In genomic region chr16:88475037-88475436, GRCh38 we compare ENCODE assay signal across 15 cellular contexts. TPM values are rescaled to one million over a fixed set of nuclear protein-coding genes. Genes with fewer than 3 reads are reported as not detected.
DNase-seq lines count a peak whose midpoint lies in the region; ATAC-seq and TF ChIP-seq lines count a peak whose summit lies in the region.
"Had no signal": no experiment of that assay in that cellular context is flagged by ENCODE, and none has a peak within 500 bp of the region (broad histone marks: within the 10 kb centered on the region; RNA-seq: fewer than 3 reads in every experiment).

No MANE protein-coding gene starts in this region.

- no peaks in the 10 kb centered on the region for H3K9me3 ChIP-seq in T-helper 17 cell (ENCODE audit: control insufficient read depth, low read length, poor library complexity, severe bottlenecking)

- ATAC-seq in natural killer cell, result no peak
- no peak for ATAC-seq in natural killer cell treated with Interleukin-12 subunit alpha and Interleukin-12 subunit beta and Interleukin-15 and Interleukin-18, amount 100 ng/mL, for 72 hours
- ATAC-seq in T-helper 17 cell, result no peak
- ATAC-seq in stimulated activated effector memory CD8-positive, alpha-beta T cell treated with anti-CD3 and anti-CD28 coated beads, Interleukin-12 subunit alpha, Interleukin-12 subunit beta, amount 100 ng/mL, for 72 hours, result no peak
- no peak for ATAC-seq in HG03097 (IDR thresholded peaks at IDR 0.05; ENCODE audit: low FRiP score, unreplicated experiment)
- ATAC-seq: GM23338 had no signal

- H3K4me3 Mint-ChIP-seq in natural killer cell (peak overlapping the region; percentile 81), T-helper 17 cell (peak overlapping the region; percentile 5)
- no peak overlapping the region for H3K4me3 Mint-ChIP-seq in natural killer cell treated with Interleukin-12 subunit alpha and Interleukin-12 subunit beta and Interleukin-15 and Interleukin-18, amount 100 ng/mL, for 72 hours
- H3K4me3 Mint-ChIP-seq in stimulated activated effector memory CD8-positive, alpha-beta T cell treated with anti-CD3 and anti-CD28 coated beads, Interleukin-12 subunit alpha, Interleukin-12 subunit beta, amount 100 ng/mL, for 72 hours, result no peak overlapping the region
- H3K4me3 Mint-ChIP-seq: CD4-positive, CD25-positive, alpha-beta regulatory T cell; GM23338 had no signal

- intact Hi-C loops in natural killer cell (cut with micrococcal nuclease), result no loop called here

- no peak for TF ChIP-seq CTCF in natural killer cell (IDR thresholded peaks at IDR 0.05)

- peak overlapping the region; percentile 33 to 83 for H3K27ac Mint-ChIP-seq in natural killer cell
- peak overlapping the region in 1 of 2 donors; percentile 67 for H3K27ac Mint-ChIP-seq in natural killer cell treated with Interleukin-12 subunit alpha and Interleukin-12 subunit beta and Interleukin-15 and Interleukin-18, amount 100 ng/mL, for 72 hours
- peak overlapping the region; percentile 93 for H3K27ac Mint-ChIP-seq in T-helper 17 cell
- peak overlapping the region; percentile 83 for H3K27ac Mint-ChIP-seq in stimulated activated effector memory CD8-positive, alpha-beta T cell treated with anti-CD3 and anti-CD28 coated beads, Interleukin-12 subunit alpha, Interleukin-12 subunit beta, amount 100 ng/mL, for 72 hours
- H3K27ac Mint-ChIP-seq: GM23338 had no signal

- H3K4me1 Mint-ChIP-seq in natural killer cell, result peaks cover 48 to 75% of the 10 kb centered on the region in 2 donors
- H3K4me1 Mint-ChIP-seq in natural killer cell treated with Interleukin-12 subunit alpha and Interleukin-12 subunit beta and Interleukin-15 and Interleukin-18, amount 100 ng/mL, for 72 hours (ENCODE audit: low read depth in 2 of 2), result peaks cover 25 to 44% of the 10 kb centered on the region in 2 donors
- peaks cover 39% of the 10 kb centered on the region for H3K4me1 Mint-ChIP-seq in T-helper 17 cell
- H3K4me1 Mint-ChIP-seq in stimulated activated effector memory CD8-positive, alpha-beta T cell treated with anti-CD3 and anti-CD28 coated beads, Interleukin-12 subunit alpha, Interleukin-12 subunit beta, amount 100 ng/mL, for 72 hours, result peaks cover 65% of the 10 kb centered on the region

- H3K36me3 Mint-ChIP-seq in natural killer cell (no peaks in the 10 kb centered on the region), T-helper 17 cell (ENCODE audit: low read depth) (no peaks in the 10 kb centered on the region)
- no peaks in the 10 kb centered on the region for H3K36me3 Mint-ChIP-seq in natural killer cell treated with Interleukin-12 subunit alpha and Interleukin-12 subunit beta and Interleukin-15 and Interleukin-18, amount 100 ng/mL, for 72 hours
- peaks cover 16% of the 10 kb centered on the region for H3K36me3 Mint-ChIP-seq in stimulated activated effector memory CD8-positive, alpha-beta T cell treated with anti-CD3 and anti-CD28 coated beads, Interleukin-12 subunit alpha, Interleukin-12 subunit beta, amount 100 ng/mL, for 72 hours
- H3K36me3 Mint-ChIP-seq: CD4-positive, CD25-positive, alpha-beta regulatory T cell had no signal

- H3K27me3 Mint-ChIP-seq in natural killer cell (ENCODE audit: low read depth in 2 of 2) (no peaks in the 10 kb centered on the region), T-helper 17 cell (no peaks in the 10 kb centered on the region)
- H3K27me3 Mint-ChIP-seq in natural killer cell treated with Interleukin-12 subunit alpha and Interleukin-12 subunit beta and Interleukin-15 and Interleukin-18, amount 100 ng/mL, for 72 hours, result no peaks in the 10 kb centered on the region

- DNase-seq in natural killer cell (no peak), T-helper 17 cell (no peak), OCI-M2 (lab: John Stamatoyannopoulos, UW; ENCODE audit: unreplicated experiment) (no peak)
- DNase-seq in natural killer cell treated with Interleukin-12 subunit alpha and Interleukin-12 subunit beta and Interleukin-15 and Interleukin-18, amount 100 ng/mL, for 72 hours (ENCODE audit: low spot score), result no peak
- no peak for DNase-seq in stimulated activated effector memory CD8-positive, alpha-beta T cell treated with anti-CD3 and anti-CD28 coated beads, Interleukin-12 subunit alpha, Interleukin-12 subunit beta, amount 100 ng/mL, for 72 hours (ENCODE audit: low spot score in 2 of 2)
- DNase-seq in activated CD4-positive, alpha-beta T cell treated with anti-CD3 and anti-CD28 coated beads, Interleukin-2, amount 50 U/mL, for 1 hour, result no peak
- DNase-seq: 8988T; C1 segment of cervical spinal cord; Calu3; CD4-positive, CD25-positive, alpha-beta regulatory T cell; DMS79 treated with DMSO at 0.1 percent for 48 hours; GF-D8; HCEC 1CT had no signal

- no peaks in the 10 kb centered on the region for H3K9me3 Mint-ChIP-seq in natural killer cell
- H3K9me3 Mint-ChIP-seq in natural killer cell treated with Interleukin-12 subunit alpha and Interleukin-12 subunit beta and Interleukin-15 and Interleukin-18, amount 100 ng/mL, for 72 hours, result no peaks in the 10 kb centered on the region
- no peaks in the 10 kb centered on the region for H3K9me3 Mint-ChIP-seq in stimulated activated effector memory CD8-positive, alpha-beta T cell treated with anti-CD3 and anti-CD28 coated beads, Interleukin-12 subunit alpha, Interleukin-12 subunit beta, amount 100 ng/mL, for 72 hours
- H3K9me3 Mint-ChIP-seq: GM23338 had no signal

RNA-seq across cellular contexts. Expression of gene ZFPM1, which starts 22.0 kb away (rescaled TPM):
- total RNA-seq in natural killer cell (10 to 100 TPM; 56.3 to 71.0 (median 64.6) TPM), T-helper 17 cell (10 to 100 TPM; 24.6 to 29.4 TPM)
- total RNA-seq in natural killer cell treated with Interleukin-12 subunit alpha and Interleukin-12 subunit beta and Interleukin-15 and Interleukin-18, amount 100 ng/mL, for 72 hours, result 10 to 100 TPM; 23.5 to 24.5 TPM

Comparison
In these comparisons a context has a peak if more than half of its experiments do, and no peak if none do; other contexts are left out.
1. H3K4me3 Mint-ChIP-seq: peak in natural killer cell (single experiment) and T-helper 17 cell (single experiment); none in natural killer cell treated with Interleukin-12 subunit alpha and Interleukin-12 subunit beta and Interleukin-15 and Interleukin-18, amount 100 ng/mL, for 72 hours (single experiment) and stimulated activated effector memory CD8-positive, alpha-beta T cell treated with anti-CD3 and anti-CD28 coated beads, Interleukin-12 subunit alpha, Interleukin-12 subunit beta, amount 100 ng/mL, for 72 hours (single experiment).